Comparison of ENCODE assay signal across 1 cellular context in the genomic region with DNA sequence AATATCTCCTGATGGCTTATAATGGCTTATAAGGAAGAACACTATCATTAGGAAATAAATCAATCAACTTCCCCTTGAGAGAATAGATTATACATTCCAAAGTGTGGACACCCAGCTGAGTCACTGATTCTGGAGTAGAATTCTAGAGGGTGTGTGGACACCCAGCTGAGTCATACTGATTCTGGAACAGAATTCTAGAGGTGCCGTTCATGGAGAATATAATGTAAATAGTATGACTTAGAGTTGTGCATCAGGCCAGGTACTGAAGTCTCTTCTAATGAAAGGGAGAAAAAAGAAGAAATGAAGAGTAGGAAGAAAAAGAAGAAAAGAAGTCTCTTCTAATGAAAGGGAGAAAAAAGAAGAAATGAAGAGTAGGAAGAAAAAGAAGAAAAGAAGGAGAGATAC.
A peak's percentile ranks its signal among the peaks of the same experiment; 100 is the strongest.
TF ChIP-seq lines count a peak whose summit lies in the region.

No MANE protein-coding gene starts in this region.

TF ChIP-seq in IMR-90, 13 proteins besides CTCF, POLR2A, EP300 and RAD21 (continued from another document):
- TF ChIP-seq NFE2L2 (IDR thresholded peaks at IDR 0.05; ENCODE audit: low read depth, low read length), result peak; percentile 29; the same call in 1 of the 2 replicates
TF ChIP-seq in IMR-90: peak in this region for 3.
